1 cellular context compared by ENCODE assay signal in the genomic region with DNA sequence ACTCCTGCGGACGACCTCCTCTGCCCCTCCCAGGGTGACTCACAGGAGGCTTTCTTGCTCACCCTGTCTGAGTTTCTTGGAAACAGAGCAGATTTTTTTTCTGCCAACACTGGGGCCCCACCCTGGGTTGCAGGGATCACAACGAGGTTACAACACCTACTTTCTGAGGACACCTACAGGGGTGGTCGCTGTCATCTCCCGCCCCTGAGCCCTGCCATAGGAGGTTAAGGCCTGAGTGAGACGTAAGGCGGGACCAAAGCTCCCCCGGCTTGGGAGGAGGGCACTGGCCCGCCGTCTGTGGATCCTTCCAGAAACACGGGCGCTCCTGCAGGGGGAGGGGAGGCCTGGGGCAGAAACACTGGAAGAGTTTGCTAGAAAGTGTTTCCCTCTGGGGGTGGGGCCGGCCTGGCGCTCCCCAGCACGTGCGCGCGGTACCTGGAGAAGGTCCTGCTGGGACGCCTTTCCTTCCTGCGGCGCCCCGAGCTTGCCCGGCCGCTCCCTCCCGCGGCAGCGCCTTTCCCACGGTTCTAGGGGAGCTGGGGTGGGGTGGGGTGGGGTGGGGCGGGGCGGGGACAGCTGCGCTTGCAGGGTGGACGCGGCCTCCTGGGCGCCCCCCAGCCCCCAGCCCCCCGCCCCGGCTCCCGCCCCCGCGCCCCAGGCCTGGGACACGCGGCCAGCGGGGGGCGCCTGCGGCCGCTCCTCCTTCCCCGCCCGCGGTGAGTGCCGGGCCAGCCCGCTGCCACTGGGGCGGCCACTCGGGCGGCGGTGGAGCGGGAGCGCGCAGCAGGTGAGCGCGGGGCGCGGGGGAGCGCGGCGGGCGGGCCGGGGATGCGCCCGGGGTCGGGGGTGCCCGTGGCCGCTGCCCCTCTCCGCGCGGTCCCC.
A peak's percentile ranks its signal among the peaks of the same experiment; 100 is the strongest.
TF ChIP-seq lines count a peak whose summit lies in the region.

No MANE protein-coding gene starts in this region.

TF ChIP-seq in H1, 55 proteins besides CTCF, POLR2A, EP300 and RAD21:
- peak; percentile 1 for TF ChIP-seq EZH2 (IDR thresholded peaks at IDR 0.05; ENCODE audit: low read depth, low read length, severe bottlenecking)
- TF ChIP-seq EGR1 (IDR thresholded peaks at IDR 0.05; ENCODE audit: borderline replicate concordance, low read depth, low read length), result no peak
- peak; percentile 39 for TF ChIP-seq KDM4A (IDR thresholded peaks at IDR 0.05; ENCODE audit: low read depth, low read length, severe bottlenecking)
- TF ChIP-seq, protein P1, sequence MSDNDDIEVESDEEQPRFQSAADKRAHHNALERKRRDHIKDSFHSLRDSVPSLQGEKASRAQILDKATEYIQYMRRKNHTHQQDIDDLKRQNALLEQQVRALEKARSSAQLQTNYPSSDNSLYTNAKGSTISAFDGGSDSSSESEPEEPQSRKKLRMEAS (IDR thresholded peaks at IDR 0.05), result peak; percentile 68
